9 cellular contexts compared by ENCODE assay signal in genomic region chr19:48568345-48568886, GRCh38. TPM values are rescaled to one million over a fixed set of nuclear protein-coding genes. Genes with fewer than 3 reads are reported as not detected.
DNase-seq lines count a peak whose midpoint lies in the region; ATAC-seq and TF ChIP-seq lines count a peak whose summit lies in the region.
"Had no signal": no experiment of that assay in that cellular context is flagged by ENCODE, and none has a peak within 500 bp of the region (broad histone marks: within the 10 kb centered on the region; RNA-seq: fewer than 3 reads in every experiment).

No MANE protein-coding gene starts in this region.

- no peaks in the 10 kb centered on the region for H3K36me3 ChIP-seq in SK-N-SH (replicated peaks in 1 of 2; ENCODE audit: control insufficient read depth in 1 of 2, insufficient read depth in 2 of 2, low read length in 1 of 2)

- H3K4me1 ChIP-seq in SK-N-SH (ENCODE audit: control insufficient read depth in 1 of 2, insufficient read depth in 2 of 2, low read depth in 1 of 2, low read length in 1 of 2): peaks cover 7 to 13% of the 10 kb centered on the region in 2 experiments; a peak in 3 of 4 replicates

- WGBS in SK-N-SH (ENCODE audit: low lambda C conversion rate): 3% methylated on average over 7 of the region's 19 CpGs

- TF ChIP-seq RAD21 in SK-N-SH (IDR thresholded peaks at IDR 0.05; ENCODE audit: low read length): no peak

- H3K4me1 Mint-ChIP-seq in activated T-cell treated with anti-CD3 and anti-CD28 coated beads, Interleukin-2, amount 50 U/mL, for 72 hours (ENCODE audit: low read depth): no peaks in the 10 kb centered on the region

- ATAC-seq in HG02840 (IDR thresholded peaks at IDR 0.05; ENCODE audit: low FRiP score, unreplicated experiment): no peak
- no peak for ATAC-seq in activated T-cell treated with anti-CD3 and anti-CD28 coated beads, Interleukin-2, amount 50 U/mL, for 72 hours (replicated peaks in 1 of 2)

- no peaks in the 10 kb centered on the region for H3K9me3 Mint-ChIP-seq in activated T-cell treated with anti-CD3 and anti-CD28 coated beads, Interleukin-2, amount 50 U/mL, for 72 hours
- H3K9me3 Mint-ChIP-seq: T-helper 1 cell treated with Interleukin-12 subunit alpha and Interleukin-12 subunit beta and Interleukin-4 antibody, amounts not matched to agents 30 μg/mL and 1 μg/mL, for 36 hours had no signal

- H4K20me1 ChIP-seq in SK-N-SH (ENCODE audit: insufficient read depth): no peaks in the 10 kb centered on the region

- H2AFZ ChIP-seq in SK-N-SH (ENCODE audit: low read depth): peak overlapping the region; percentile 98

- no peak for TF ChIP-seq CTCF in SK-N-SH (IDR thresholded peaks at IDR 0.05)

- DNase-seq in HCEC 1CT (peak; percentile 87), SK-N-SH (peak; percentile 68), foreskin melanocyte (peak; percentile 40), occipital lobe (lab: John Stamatoyannopoulos, UW) (peak; percentile 72), NCI-H1417 treated with DMSO at 0.1 percent for 48 hours (lab: John Stamatoyannopoulos, UW) (no peak), NCI-H2081 (lab: John Stamatoyannopoulos, UW) (no peak)
- no peak for DNase-seq in activated T-cell treated with anti-CD3 and anti-CD28 coated beads, Interleukin-2, amount 50 U/mL, for 72 hours

- peaks cover 14% of the 10 kb centered on the region for H3F3A ChIP-seq in SK-N-SH (replicated peaks; ENCODE audit: insufficient read depth)

- peaks cover 12% of the 10 kb centered on the region for H3K27me3 Mint-ChIP-seq in activated T-cell treated with anti-CD3 and anti-CD28 coated beads, Interleukin-2, amount 50 U/mL, for 72 hours (ENCODE audit: low read depth)

- H3K9me3 ChIP-seq in SK-N-SH: no peaks in the 10 kb centered on the region

- no peaks in the 10 kb centered on the region for H3K9me2 ChIP-seq in SK-N-SH

- no peak overlapping the region for H3K4me3 Mint-ChIP-seq in activated T-cell treated with anti-CD3 and anti-CD28 coated beads, Interleukin-2, amount 50 U/mL, for 72 hours
- H3K4me3 Mint-ChIP-seq: T-helper 1 cell treated with Interleukin-12 subunit alpha and Interleukin-12 subunit beta and Interleukin-4 antibody, amounts not matched to agents 30 μg/mL and 1 μg/mL, for 36 hours had no signal

- POLR2A ChIA-PET in SK-N-SH (lab: Yijun Ruan, JAX): interaction anchor here (0.7 to 0.8 kb wide), 2 partner anchors 15 to 75 kb away, joined by 3 read pairs; no protein-coding TSS in a partner anchor

- CTCF ChIA-PET in SK-N-SH (lab: Yijun Ruan, JAX): interaction anchor here (0.6 to 2.8 kb wide), 6 partner anchors 16 to 79 kb away, joined by 3 to 19 read pairs (median 6); no protein-coding TSS in a partner anchor

- peak in 1 of 2 experiments; percentile 57; a peak in 1 of 4 replicates for TF ChIP-seq EP300 in SK-N-SH (IDR thresholded peaks at IDR 0.05; ENCODE audit: borderline replicate concordance in 1 of 2, low read depth in 1 of 2, low read length in 1 of 2)

- no peak overlapping the region for H3K4me3 ChIP-seq in SK-N-SH (ENCODE audit: low read depth in 2 of 2, low read length in 1 of 2)

- H3K79me2 ChIP-seq in SK-N-SH (ENCODE audit: insufficient read depth): no peaks in the 10 kb centered on the region

- H3K27ac Mint-ChIP-seq in activated T-cell treated with anti-CD3 and anti-CD28 coated beads, Interleukin-2, amount 50 U/mL, for 72 hours: no peak overlapping the region
- H3K27ac Mint-ChIP-seq: T-helper 1 cell treated with Interleukin-12 subunit alpha and Interleukin-12 subunit beta and Interleukin-4 antibody, amounts not matched to agents 30 μg/mL and 1 μg/mL, for 36 hours had no signal

- peak overlapping the region; percentile 45 to 98; a peak in 3 of 4 replicates for H3K27ac ChIP-seq in SK-N-SH (ENCODE audit: low read depth in 2 of 2, low read length in 1 of 2)

- H3K36me3 Mint-ChIP-seq in activated T-cell treated with anti-CD3 and anti-CD28 coated beads, Interleukin-2, amount 50 U/mL, for 72 hours (ENCODE audit: insufficient read depth in 2 of 2): no peaks in the 10 kb centered on the region

- no peaks in the 10 kb centered on the region for H3K27me3 ChIP-seq in SK-N-SH (ENCODE audit: insufficient read depth)

- H3K4me2 ChIP-seq in SK-N-SH: peak overlapping the region; percentile 78

- peak overlapping the region; percentile 72 for H3K9ac ChIP-seq in SK-N-SH

TF ChIP-seq in SK-N-SH, 30 proteins besides CTCF, POLR2A, EP300 and RAD21 (continues in another document):
- TF ChIP-seq TCF12 (IDR thresholded peaks at IDR 0.05) (peak; percentile 83), EZH2phosphoT487 (IDR thresholded peaks at IDR 0.05; ENCODE audit: borderline replicate concordance, low read depth) (no peak), POLR2AphosphoS5 (IDR thresholded peaks at IDR 0.05; ENCODE audit: low read depth, low read length) (peak; percentile 61), YY1 (IDR thresholded peaks at IDR 0.05; ENCODE audit: low read depth) (no peak), RXRA (IDR thresholded peaks at IDR 0.05; ENCODE audit: borderline replicate concordance, low read depth) (peak; percentile 78; the same call in 1 of the 2 replicates), FOSL2 (IDR thresholded peaks at IDR 0.05; ENCODE audit: borderline replicate concordance, low read depth) (peak; percentile 93), REST (IDR thresholded peaks at IDR 0.05; ENCODE audit: low read depth, low read length) (peak; percentile 30; the same call in 1 of the 2 replicates), NRF1 (IDR thresholded peaks at IDR 0.05; ENCODE audit: low read depth, low read length) (no peak), PBX3 (IDR thresholded peaks at IDR 0.05) (peak; percentile 55; the same call in 1 of the 2 replicates), NFIC (IDR thresholded peaks at IDR 0.05; ENCODE audit: borderline replicate concordance) (peak; percentile 83), JUND (IDR thresholded peaks at IDR 0.05) (peak; percentile 87), TAF1 (IDR thresholded peaks at IDR 0.05; ENCODE audit: borderline replicate concordance, low read depth, low read length) (peak; percentile 80)

RNA-seq across cellular contexts. Expression of gene SULT2B1, which starts 16.4 kb away (rescaled TPM):
- 0.86 and 0.92 TPM in 2 replicates for polyA plus RNA-seq in SK-N-SH (2012; rRNA removed)
- 0.40 and 0.50 TPM in 2 replicates for polyA plus RNA-seq in SK-N-SH (2012; cell fraction: cytosol; rRNA removed)
- 0.14 and 0.33 TPM in 2 replicates for polyA plus RNA-seq in SK-N-SH (2012; cell fraction: nucleus; rRNA removed)
- total RNA-seq in occipital lobe: not detected
- total RNA-seq in activated T-cell treated with anti-CD3 and anti-CD28 coated beads, Interleukin-2, amount 50 U/mL, for 72 hours: not detected

RNA-seq across cellular contexts. Expression of gene SPACA4, which starts 38.1 kb away (rescaled TPM):
- not detected in 2 replicates for polyA plus RNA-seq in SK-N-SH (2012; rRNA removed)
- polyA plus RNA-seq in SK-N-SH (2012; cell fraction: cytosol; rRNA removed): not detected in 2 replicates
- polyA plus RNA-seq in SK-N-SH (2012; cell fraction: nucleus; rRNA removed): not detected in 2 replicates
- not detected for total RNA-seq in occipital lobe
- total RNA-seq in activated T-cell treated with anti-CD3 and anti-CD28 coated beads, Interleukin-2, amount 50 U/mL, for 72 hours: not detected

RNA-seq across cellular contexts. Expression of gene FAM83E, which starts 46.5 kb away (rescaled TPM):
- polyA plus RNA-seq in SK-N-SH (2012; rRNA removed): 0.44 TPM in 1 of 2 replicates, not detected in the other
- 0.03 TPM in 1 of 2 replicates, not detected in the other for polyA plus RNA-seq in SK-N-SH (2012; cell fraction: cytosol; rRNA removed)
- 0.13 and 0.17 TPM in 2 replicates for polyA plus RNA-seq in SK-N-SH (2012; cell fraction: nucleus; rRNA removed)
- total RNA-seq in occipital lobe: 0.47 TPM
- 1 to 10 TPM; 7.5 to 8.5 TPM for total RNA-seq in activated T-cell treated with anti-CD3 and anti-CD28 coated beads, Interleukin-2, amount 50 U/mL, for 72 hours

RNA-seq across cellular contexts. Expression of gene RPL18, which starts 50.6 kb away (rescaled TPM):
- 2,114 and 2,225 TPM in 2 replicates for polyA plus RNA-seq in SK-N-SH (2012; rRNA removed)
- 1,690 and 2,536 TPM in 2 replicates for polyA plus RNA-seq in SK-N-SH (2012; cell fraction: cytosol; rRNA removed)
- 725 and 988 TPM in 2 replicates for polyA plus RNA-seq in SK-N-SH (2012; cell fraction: nucleus; rRNA removed)
- total RNA-seq in occipital lobe: 1,447 TPM
- total RNA-seq in activated T-cell treated with anti-CD3 and anti-CD28 coated beads, Interleukin-2, amount 50 U/mL, for 72 hours: 1,000 to 10,000 TPM; 1,953 to 2,080 TPM

RNA-seq across cellular contexts. Expression of gene SPHK2, which starts 50.9 kb away (rescaled TPM):
- polyA plus RNA-seq in SK-N-SH (2012; rRNA removed): 14.1 and 14.8 TPM in 2 replicates
- polyA plus RNA-seq in SK-N-SH (2012; cell fraction: cytosol; rRNA removed): 6.1 and 8.8 TPM in 2 replicates
- polyA plus RNA-seq in SK-N-SH (2012; cell fraction: nucleus; rRNA removed): 42.4 and 44.9 TPM in 2 replicates
- 7.2 TPM for total RNA-seq in occipital lobe
- total RNA-seq in activated T-cell treated with anti-CD3 and anti-CD28 coated beads, Interleukin-2, amount 50 U/mL, for 72 hours: 10 to 100 TPM; 26.9 to 27.2 TPM

Comparison
In these comparisons a context has a peak if more than half of its experiments do, and no peak if none do; other contexts are left out.
1. DNase-seq: peak in HCEC 1CT (single experiment), SK-N-SH (single experiment), foreskin melanocyte (single experiment) and occipital lobe (single experiment); none in NCI-H1417 treated with DMSO at 0.1 percent for 48 hours (single experiment), activated T-cell treated with anti-CD3 and anti-CD28 coated beads, Interleukin-2, amount 50 U/mL, for 72 hours (0 of 2) and NCI-H2081 (0 of 2).